Comparison of ENCODE assay signal across 8 cellular contexts in the genomic region with DNA sequence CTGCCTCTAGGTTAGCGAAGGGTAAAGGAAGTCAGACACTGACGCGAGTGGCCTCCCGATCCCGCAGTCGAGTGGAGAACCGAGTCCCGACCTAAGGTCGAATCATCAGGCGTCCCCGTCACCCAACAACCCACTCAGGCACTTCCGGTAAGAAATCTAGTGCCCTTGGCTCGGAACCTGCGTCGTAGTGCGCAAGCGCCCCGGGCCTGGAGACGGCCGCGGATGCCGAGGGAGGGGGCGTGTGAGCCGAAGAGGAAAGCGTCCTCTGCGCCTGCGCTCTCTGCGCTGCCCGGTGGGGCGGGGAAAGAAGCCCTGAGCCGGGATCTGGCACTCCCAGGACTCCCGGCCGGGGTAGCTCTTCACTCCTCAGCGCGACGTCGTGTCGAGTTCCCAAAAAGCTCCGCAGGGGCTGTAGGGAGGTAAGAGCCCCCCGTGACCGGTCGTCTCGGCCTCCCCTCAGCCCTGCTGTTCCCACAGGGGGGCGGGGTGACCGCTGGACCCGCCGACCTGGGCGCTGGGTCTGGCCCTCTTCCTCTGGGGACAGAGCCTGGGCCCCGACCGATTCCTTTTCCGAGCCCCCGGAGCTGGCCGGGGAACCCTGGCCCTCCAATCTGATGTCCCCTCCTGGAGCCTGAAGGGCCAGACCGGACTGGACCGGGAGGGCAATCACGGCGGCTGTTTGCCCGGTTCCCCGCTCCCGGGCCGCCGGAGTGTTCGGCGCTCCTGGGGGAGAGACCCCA. TPM values are rescaled to one million over a fixed set of nuclear protein-coding genes. Genes with fewer than 3 reads are reported as not detected.
DNase-seq lines count a peak whose midpoint lies in the region; ATAC-seq and TF ChIP-seq lines count a peak whose summit lies in the region.

A gene (plus strand): TSS at position 330 of the 740 bp plus-strand sequence. CDS start 26,084 bp downstream, outside the sequence.

- peak within 1 kb of the TSS; percentile 89 to 95 for H3K27ac ChIP-seq in ascending aorta
- H3K27ac ChIP-seq in right cardiac atrium (ENCODE audit: low read length) = peak within 1 kb of the TSS; percentile 97
- peak within 1 kb of the TSS; percentile 97 to 98 for H3K27ac ChIP-seq in uterus

- H3K27me3 ChIP-seq in ascending aorta = no peaks in the 10 kb centered on the region
- no peaks in the 10 kb centered on the region for H3K27me3 ChIP-seq in right cardiac atrium (ENCODE audit: control insufficient read depth, insufficient read depth)
- H3K27me3 ChIP-seq in uterus = no peaks in the 10 kb centered on the region

- TF ChIP-seq POLR2A in uterus (IDR thresholded peaks at IDR 0.05) = peak; percentile 86 to 90

- peaks cover 3 to 15% of the 10 kb centered on the region in 2 donors for H3K4me1 ChIP-seq in ascending aorta
- no peaks in the 10 kb centered on the region for H3K4me1 ChIP-seq in right cardiac atrium (ENCODE audit: control insufficient read depth, insufficient read depth, low read length)
- peaks cover 0 to 7% of the 10 kb centered on the region in 2 donors for H3K4me1 ChIP-seq in uterus

- DNase-seq in NCI-H187 (lab: John Stamatoyannopoulos, UW) (peak; percentile 92 to 94), T-helper 2 cell (peak; percentile 91 to 97 (median 95)), ascending aorta (ENCODE audit: low spot score in 2 of 2) (peak; percentile 91 to 99), right cardiac atrium (peak; percentile 99 to 100 (median 100)), pulmonary artery endothelial cell (ENCODE audit: low read depth, low spot score) (peak; percentile 86), uterus (peak; percentile 98 to 99)

- H3K36me3 ChIP-seq in ascending aorta (no peaks in the 10 kb centered on the region), uterus (no peaks in the 10 kb centered on the region)

- peak; percentile 39 to 57 (median 46) for TF ChIP-seq CTCF in ascending aorta (IDR thresholded peaks at IDR 0.05)
- TF ChIP-seq CTCF in uterus (IDR thresholded peaks at IDR 0.05) = peak in 3 of 4 experiments; percentile 20 to 61 (median 59)

- intact Hi-C loops in ascending aorta (cut with DNase I) (loop anchor here (2.0 to 5.0 kb wide), 6 partner anchors 79 to 893 kb away; a partner anchor contains a TSS), right cardiac atrium (cut with DNase I) (no loop called here), uterus (cut with DNase I; ENCODE audit: low total_unique reads) (loop anchor here (10.0 kb wide), 1 partner anchor 153 kb away; a partner anchor contains a TSS)

- WGBS in right cardiac atrium = under 1% methylated on average over 64 of the region's 64 CpGs

- no peaks in the 10 kb centered on the region for H3K9me3 ChIP-seq in ascending aorta
- no peaks in the 10 kb centered on the region for H3K9me3 ChIP-seq in right cardiac atrium (ENCODE audit: control insufficient read depth, low read length)
- H3K9me3 ChIP-seq in uterus = no peaks in the 10 kb centered on the region

- H3K4me3 ChIP-seq in ascending aorta (peak within 1 kb of the TSS; percentile 71 to 78), right cardiac atrium (ENCODE audit: low read length) (peak within 1 kb of the TSS; percentile 82), uterus (peak within 1 kb of the TSS; percentile 89 to 98)

- ATAC-seq in GM18499 (IDR thresholded peaks at IDR 0.05; ENCODE audit: insufficient read depth, unreplicated experiment) (peak; percentile 70), HG02943 (IDR thresholded peaks at IDR 0.05; ENCODE audit: low read depth, unreplicated experiment) (peak; percentile 81), right cardiac atrium (peak; percentile 98 to 99)

RNA-seq across cellular contexts. Expression of the gene that starts here (rescaled TPM):
- total RNA-seq in ascending aorta (10.0 TPM), right cardiac atrium (10 to 100 TPM; 42.6 to 50.9 (median 46.9) TPM), pulmonary artery endothelial cell (22.3 and 32.9 TPM in 2 replicates), uterus (100 to 1,000 TPM in 1 of 4 donors, 10 to 100 TPM in 3; 13.3 to 119 (median 64.8) TPM)
- polyA plus RNA-seq in right cardiac atrium = 20.1 TPM

Comparison
In these comparisons a context has a peak if more than half of its experiments do, and no peak if none do; other contexts are left out.
1. Peak in every context shown above with its lines: DNase-seq, ATAC-seq, H3K4me3 ChIP-seq and H3K27ac ChIP-seq.
2. intact Hi-C loops: an anchor here in ascending aorta (2.0 to 5.0 kb wide) and uterus (10.0 kb wide); none called in right cardiac atrium.